21 cellular contexts compared by ENCODE assay signal in genomic region chr12:127162307-127162706, GRCh38.
DNase-seq lines count a peak whose midpoint lies in the region; ATAC-seq, FAIRE-seq and TF ChIP-seq lines count a peak whose summit lies in the region.
"Had no signal": no experiment of that assay in that cellular context is flagged by ENCODE, and none has a peak within 500 bp of the region (broad histone marks: within the 10 kb centered on the region; RNA-seq: fewer than 3 reads in every experiment).

No MANE protein-coding gene starts in this region.

- no peak overlapping the region for H2BK5ac ChIP-seq in H9 (ENCODE audit: insufficient read length, low read length)

- CTCF ChIA-PET in K562 (lab: Yijun Ruan, JAX; ENCODE audit: low intra/inter-chr PET ratio), result no interaction called here

- H3K36me3 Mint-ChIP-seq in H9 (ENCODE audit: insufficient read depth in 1 of 3, low read depth in 3 of 3) (peaks cover 0 to 9% (median 0%) of the 10 kb centered on the region in 3 experiments; a peak in 2 of 7 replicates), progenitor cell of endocrine pancreas (ENCODE audit: insufficient read depth) (peaks cover 4% of the 10 kb centered on the region)
- H3K36me3 Mint-ChIP-seq: IgD-negative memory B cell, T-cell had no signal

- H2AFZ ChIP-seq in H9 (ENCODE audit: low read length) (no peak overlapping the region), K562 (ENCODE audit: low read depth, low read length) (no peak overlapping the region)

- no peak overlapping the region for H2BK12ac ChIP-seq in H9 (ENCODE audit: insufficient read length, low read depth, low read length)

- no peak for FAIRE-seq in K562 (lab: Jason Lieb, UNC)
- FAIRE-seq: small intestine had no signal

- H3K4ac ChIP-seq in H9 (ENCODE audit: low read depth, low read length), result no peak overlapping the region

- H3K27ac Mint-ChIP-seq in H9 (no peak overlapping the region), progenitor cell of endocrine pancreas (no peak overlapping the region)
- H3K27ac Mint-ChIP-seq: IgD-negative memory B cell, nephron progenitor cell had no signal

- H2AK5ac ChIP-seq in H9 (ENCODE audit: insufficient read length, low read length), result no peak overlapping the region

- no peak overlapping the region for H4K8ac ChIP-seq in H9 (replicated peaks; ENCODE audit: insufficient read length, low read depth, low read length)

- TF ChIP-seq POLR2A in K562 (conservative IDR thresholded peaks at IDR 0.05), result no peak

- no peak overlapping the region for H3K56ac ChIP-seq in H9 (ENCODE audit: insufficient read length, low read depth, low read length)

- no peak overlapping the region for H2BK15ac ChIP-seq in H9 (ENCODE audit: low read depth, low read length)

- TF ChIP-seq CTCF in H9 (conservative IDR thresholded peaks at IDR 0.05), result no peak
- TF ChIP-seq CTCF in K562 (IDR thresholded peaks at IDR 0.05 in 2 of 3, conservative IDR thresholded peaks at IDR 0.05 in 1 of 3; ENCODE audit: insufficient read depth in 2 of 3, low read depth in 1 of 3, low read length in 3 of 3), result no peak
- no peak for TF ChIP-seq CTCF in progenitor cell of endocrine pancreas (IDR thresholded peaks at IDR 0.05; ENCODE audit: unreplicated experiment)

- H3K23ac ChIP-seq in H9 (ENCODE audit: insufficient read length, low read depth, low read length), result no peak overlapping the region

- H3K79me2 ChIP-seq in H9 (ENCODE audit: insufficient read depth, low read length) (no peaks in the 10 kb centered on the region), K562 (ENCODE audit: control insufficient read depth, insufficient read depth, low read length) (peaks cover 39% of the 10 kb centered on the region)

- intact Hi-C loops in K562 (cut with micrococcal nuclease) (loop anchor here (5.0 kb wide), 1 partner anchor 120 kb away; no protein-coding TSS in a partner anchor), aorta (cut with DNase I) (no loop called here)

- H4K5ac ChIP-seq in H9 (ENCODE audit: insufficient read length, low read depth, low read length), result no peak overlapping the region

- H3K27ac ChIP-seq in H9 (ENCODE audit: insufficient read length, low read depth, low read length), result no peak overlapping the region
- peak overlapping the region; percentile 90; the same call in 1 of the 3 replicates for H3K27ac ChIP-seq in K562 (ENCODE audit: extremely low read depth, low read depth, low read length)
- no peak overlapping the region for H3K27ac ChIP-seq in aorta (ENCODE audit: low read depth in 1 of 2, low read length in 2 of 2)
- H3K27ac ChIP-seq: cardiac muscle cell, thyroid gland, VCaP had no signal

- no peaks in the 10 kb centered on the region for H3K79me1 ChIP-seq in H9 (ENCODE audit: insufficient read depth, low read depth, low read length, poor library complexity, severe bottlenecking)

- no peak overlapping the region for H2BK120ac ChIP-seq in H9 (ENCODE audit: low read depth, low read length, poor library complexity, severe bottlenecking)

- H4K20me1 ChIP-seq in H9 (ENCODE audit: control insufficient read depth, insufficient read depth, insufficient read length) (no peaks in the 10 kb centered on the region), K562 (replicated peaks; ENCODE audit: control insufficient read depth, insufficient read depth, low read length) (no peaks in the 10 kb centered on the region)

- H3K9me3 ChIP-seq in H9 (ENCODE audit: control insufficient read depth, low read depth, low read length), result no peaks in the 10 kb centered on the region
- no peaks in the 10 kb centered on the region for H3K9me3 ChIP-seq in K562 (replicated peaks; ENCODE audit: control insufficient read depth, insufficient read depth, low read depth, low read length)
- no peaks in the 10 kb centered on the region for H3K9me3 ChIP-seq in aorta (ENCODE audit: control insufficient read depth, low read length)
- H3K9me3 ChIP-seq: thyroid gland had no signal

- H3K4me1 Mint-ChIP-seq in H9 (peaks cover 13 to 19% of the 10 kb centered on the region in 2 experiments), progenitor cell of endocrine pancreas (ENCODE audit: low read depth) (peaks cover 14% of the 10 kb centered on the region)

- H3K27me3 ChIP-seq in H9 (ENCODE audit: insufficient read depth, low read length), result no peaks in the 10 kb centered on the region
- no peaks in the 10 kb centered on the region for H3K27me3 ChIP-seq in K562 (ENCODE audit: control insufficient read depth in 2 of 2, insufficient read depth in 2 of 2, low read length in 2 of 2)
- no peaks in the 10 kb centered on the region for H3K27me3 ChIP-seq in aorta (ENCODE audit: control insufficient read depth in 1 of 2, insufficient read depth in 2 of 2, low read length in 1 of 2)
- H3K27me3 ChIP-seq: cardiac muscle cell, thyroid gland had no signal

- no peak overlapping the region for H3K14ac ChIP-seq in H9 (ENCODE audit: insufficient read depth, low read length)

- in situ Hi-C loops in K562 (cut with MboI), result no loop called here

- no peaks in the 10 kb centered on the region for H3K4me1 ChIP-seq in H9 (ENCODE audit: insufficient read depth, low read length)
- H3K4me1 ChIP-seq in K562 (replicated peaks in 1 of 2; ENCODE audit: control insufficient read depth in 2 of 2, insufficient read depth in 2 of 2, low read length in 2 of 2), result peaks cover 16 to 39% of the 10 kb centered on the region in 2 experiments
- H3K4me1 ChIP-seq in aorta (ENCODE audit: control insufficient read depth in 1 of 2, insufficient read depth in 2 of 2, low read length in 2 of 2), result no peaks in the 10 kb centered on the region
- H3K4me1 ChIP-seq: thyroid gland had no signal

- H3K4me3 ChIP-seq in K562 (no peak overlapping the region), aorta (ENCODE audit: low read length in 2 of 2) (no peak overlapping the region)
- H3K4me3 ChIP-seq: cardiac muscle cell, thyroid gland had no signal

- TF ChIP-seq RAD21 in K562 (CRISPR knock-in tag; conservative IDR thresholded peaks at IDR 0.05 in 1 of 2, IDR thresholded peaks at IDR 0.05 in 1 of 2), result no peak

- peak; percentile 36 for ATAC-seq in K562
- no peak for ATAC-seq in GM21390 (IDR thresholded peaks at IDR 0.05; ENCODE audit: unreplicated experiment)
- ATAC-seq in aorta (ENCODE audit: low FRiP score), result no peak

- no peak overlapping the region for H3K4me3 Mint-ChIP-seq in H9
- no peak overlapping the region for H3K4me3 Mint-ChIP-seq in progenitor cell of endocrine pancreas (ENCODE audit: low read depth)
- H3K4me3 Mint-ChIP-seq: IgD-negative memory B cell, nephron progenitor cell, T-cell had no signal

- DNase-seq in Daoy (ENCODE audit: low read depth), result peak; percentile 25
- peak; percentile 76 for DNase-seq in H9
- peak; percentile 33 to 74 (median 58) for DNase-seq in K562 (ENCODE audit: extremely low read depth in 1 of 4, low spot score in 3 of 4)
- peak; percentile 36 for DNase-seq in medulla oblongata (ENCODE audit: extremely low spot score)
- DNase-seq in aorta, result no peak
- no peak for DNase-seq in AML-193 (lab: John Stamatoyannopoulos, UW)
- DNase-seq in progenitor cell of endocrine pancreas (ENCODE audit: low spot score, unreplicated experiment), result no peak
- DNase-seq: dermis blood vessel endothelial cell, erythroblast, NCI-H1436, NCI-H2171, NCI-H69, nephron progenitor cell, Right ventricle myocardium superior, small intestine, thyroid gland had no signal

- no peak overlapping the region for H3T11ph ChIP-seq in H9 (ENCODE audit: low read length)

- H3K9me1 ChIP-seq in K562 (ENCODE audit: control insufficient read depth, insufficient read depth, low read length), result no peaks in the 10 kb centered on the region

- no peak overlapping the region for H4K91ac ChIP-seq in H9 (ENCODE audit: insufficient read length, low read depth, low read length)

- POLR2A ChIA-PET in K562 (lab: Yijun Ruan, JAX), result interaction anchor here (0.7 to 1.3 kb wide), 3 partner anchors 10 to 102 kb away, joined by 3 to 5 read pairs (median 3); no protein-coding TSS in a partner anchor

- WGBS in H9 (ENCODE audit: extremely low coverage, insufficient read length, low lambda C conversion rate), result no CpG with 5 or more reads among the region's 2 CpGs
- 62% methylated on average over 2 of the region's 2 CpGs for WGBS in K562 (ENCODE audit: insufficient coverage, low coverage, missing lambda C conversion rate)
- 88 to 90% methylated on average over 2 of the region's 2 CpGs for WGBS in aorta, 2 donors

- H3K9me3 Mint-ChIP-seq in H9, result peaks cover 7 to 8% of the 10 kb centered on the region in 2 experiments
- peaks cover 10% of the 10 kb centered on the region for H3K9me3 Mint-ChIP-seq in progenitor cell of endocrine pancreas (ENCODE audit: low read depth)
- H3K9me3 Mint-ChIP-seq: T-cell had no signal

- H3K27me3 Mint-ChIP-seq in H9 (ENCODE audit: low read depth) (peaks cover 3% of the 10 kb centered on the region), progenitor cell of endocrine pancreas (no peaks in the 10 kb centered on the region)

- no peak overlapping the region for H2BK20ac ChIP-seq in H9 (ENCODE audit: low read depth, low read length, poor library complexity, severe bottlenecking)

- H3K36me3 ChIP-seq in K562 (ENCODE audit: control insufficient read depth, insufficient read depth, low read length), result peaks cover 29% of the 10 kb centered on the region
- H3K36me3 ChIP-seq in aorta (ENCODE audit: control insufficient read depth in 1 of 2, insufficient read depth in 2 of 2, low read length in 1 of 2), result no peaks in the 10 kb centered on the region
- H3K36me3 ChIP-seq: cardiac muscle cell, thyroid gland had no signal

- H3K4me2 ChIP-seq in H9 (ENCODE audit: insufficient read depth, insufficient read length, low read length) (no peak overlapping the region), K562 (ENCODE audit: insufficient read depth, low read length) (peak overlapping the region; percentile 17; the same call in 1 of the 2 replicates)

- TF ChIP-seq EP300 in K562 (IDR thresholded peaks at IDR 0.05; ENCODE audit: low read length), result no peak

- H3K9ac ChIP-seq in H9 (ENCODE audit: extremely low read depth, insufficient read length, low read length), result no peak overlapping the region
- H3K9ac ChIP-seq in K562 (ENCODE audit: insufficient read depth in 1 of 2, low read depth in 2 of 2, low read length in 2 of 2), result no peak overlapping the region

- H3K18ac ChIP-seq in H9 (ENCODE audit: insufficient read length, low read depth, low read length), result no peak overlapping the region

- no peaks in the 10 kb centered on the region for H3K23me2 ChIP-seq in H9 (ENCODE audit: insufficient read length, low read depth, low read length, poor library complexity, severe bottlenecking)

- no TSS peak for BruUV-seq in K562 (replicated peaks; lab: Mats Ljungman, UMichigan)

Comparison
In these comparisons a context has a peak if more than half of its experiments do, and no peak if none do; other contexts are left out.
1. DNase-seq: peak in Daoy (single experiment), H9 (single experiment), K562 (4 of 4) and medulla oblongata (single experiment); none in aorta (0 of 2), AML-193 (0 of 2) and progenitor cell of endocrine pancreas (single experiment).